In the genomic region with DNA sequence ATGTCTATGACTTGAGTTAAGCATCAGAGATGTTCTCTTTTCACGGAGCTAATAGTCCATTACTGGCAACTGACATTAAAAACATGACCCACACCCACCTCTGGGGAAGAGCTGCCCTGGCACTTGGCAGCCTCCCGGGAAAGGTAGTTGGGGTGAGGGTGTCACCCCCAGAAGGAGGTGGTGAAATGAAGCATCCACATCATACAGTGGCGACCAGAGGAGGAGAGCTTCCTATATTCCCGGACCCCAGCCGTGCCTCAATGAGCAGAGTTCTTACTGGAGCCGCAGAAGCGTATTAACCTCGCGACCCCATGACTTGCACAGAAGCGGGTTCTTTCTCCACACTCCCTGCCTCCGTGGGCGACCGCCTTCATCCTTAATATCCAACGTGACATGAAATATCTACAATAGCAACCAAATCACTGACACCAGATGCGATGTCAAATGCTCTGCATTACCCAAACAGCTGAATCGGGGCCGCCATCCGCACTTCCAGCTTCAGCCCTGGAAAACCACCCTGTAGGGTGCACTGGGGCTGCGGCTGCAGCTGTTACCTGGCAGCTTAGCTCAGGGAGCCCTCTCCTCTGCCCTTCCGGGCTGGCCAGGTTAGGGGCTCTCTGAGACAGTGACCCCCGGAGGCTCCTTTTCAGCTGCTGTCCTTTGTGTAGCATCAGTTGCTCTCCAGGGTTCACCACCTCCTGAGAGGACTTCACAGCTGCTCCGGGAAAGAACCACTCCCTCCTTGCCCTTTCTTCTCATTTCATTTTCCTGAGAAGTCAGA, we compare ENCODE assay signal across 1 cellular context.
TF ChIP-seq lines count a peak whose summit lies in the region.

No MANE protein-coding gene starts in this region.

TF ChIP-seq in SK-N-SH, 30 proteins besides CTCF, POLR2A, EP300 and RAD21:
- TF ChIP-seq USF1 (IDR thresholded peaks at IDR 0.05; ENCODE audit: borderline replicate concordance, low read depth): no peak
- TF ChIP-seq CHD2 (IDR thresholded peaks at IDR 0.05; ENCODE audit: low read length, partially characterized antibody): no peak
- TF ChIP-seq NFIC (IDR thresholded peaks at IDR 0.05; ENCODE audit: borderline replicate concordance): no peak
- TF ChIP-seq TCF12 (IDR thresholded peaks at IDR 0.05): no peak
- TF ChIP-seq, protein P1, sequence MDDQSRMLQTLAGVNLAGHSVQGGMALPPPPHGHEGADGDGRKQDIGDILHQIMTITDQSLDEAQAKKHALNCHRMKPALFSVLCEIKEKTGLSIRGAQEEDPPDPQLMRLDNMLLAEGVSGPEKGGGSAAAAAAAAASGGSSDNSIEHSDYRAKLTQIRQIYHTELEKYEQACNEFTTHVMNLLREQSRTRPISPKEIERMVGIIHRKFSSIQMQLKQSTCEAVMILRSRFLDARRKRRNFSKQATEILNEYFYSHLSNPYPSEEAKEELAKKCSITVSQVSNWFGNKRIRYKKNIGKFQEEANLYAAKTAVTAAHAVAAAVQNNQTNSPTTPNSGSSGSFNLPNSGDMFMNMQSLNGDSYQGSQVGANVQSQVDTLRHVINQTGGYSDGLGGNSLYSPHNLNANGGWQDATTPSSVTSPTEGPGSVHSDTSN (IDR thresholded peaks at IDR 0.05): no peak
- TF ChIP-seq, protein P2, sequence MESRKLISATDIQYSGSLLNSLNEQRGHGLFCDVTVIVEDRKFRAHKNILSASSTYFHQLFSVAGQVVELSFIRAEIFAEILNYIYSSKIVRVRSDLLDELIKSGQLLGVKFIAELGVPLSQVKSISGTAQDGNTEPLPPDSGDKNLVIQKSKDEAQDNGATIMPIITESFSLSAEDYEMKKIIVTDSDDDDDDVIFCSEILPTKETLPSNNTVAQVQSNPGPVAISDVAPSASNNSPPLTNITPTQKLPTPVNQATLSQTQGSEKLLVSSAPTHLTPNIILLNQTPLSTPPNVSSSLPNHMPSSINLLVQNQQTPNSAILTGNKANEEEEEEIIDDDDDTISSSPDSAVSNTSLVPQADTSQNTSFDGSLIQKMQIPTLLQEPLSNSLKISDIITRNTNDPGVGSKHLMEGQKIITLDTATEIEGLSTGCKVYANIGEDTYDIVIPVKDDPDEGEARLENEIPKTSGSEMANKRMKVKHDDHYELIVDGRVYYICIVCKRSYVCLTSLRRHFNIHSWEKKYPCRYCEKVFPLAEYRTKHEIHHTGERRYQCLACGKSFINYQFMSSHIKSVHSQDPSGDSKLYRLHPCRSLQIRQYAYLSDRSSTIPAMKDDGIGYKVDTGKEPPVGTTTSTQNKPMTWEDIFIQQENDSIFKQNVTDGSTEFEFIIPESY (IDR thresholded peaks at IDR 0.05; ENCODE audit: borderline replicate concordance, low read depth): no peak
- no peak for TF ChIP-seq YY1 (IDR thresholded peaks at IDR 0.05; ENCODE audit: low read depth)
- TF ChIP-seq RCOR1 (IDR thresholded peaks at IDR 0.05; ENCODE audit: low read length): no peak
- TF ChIP-seq, protein P3, sequence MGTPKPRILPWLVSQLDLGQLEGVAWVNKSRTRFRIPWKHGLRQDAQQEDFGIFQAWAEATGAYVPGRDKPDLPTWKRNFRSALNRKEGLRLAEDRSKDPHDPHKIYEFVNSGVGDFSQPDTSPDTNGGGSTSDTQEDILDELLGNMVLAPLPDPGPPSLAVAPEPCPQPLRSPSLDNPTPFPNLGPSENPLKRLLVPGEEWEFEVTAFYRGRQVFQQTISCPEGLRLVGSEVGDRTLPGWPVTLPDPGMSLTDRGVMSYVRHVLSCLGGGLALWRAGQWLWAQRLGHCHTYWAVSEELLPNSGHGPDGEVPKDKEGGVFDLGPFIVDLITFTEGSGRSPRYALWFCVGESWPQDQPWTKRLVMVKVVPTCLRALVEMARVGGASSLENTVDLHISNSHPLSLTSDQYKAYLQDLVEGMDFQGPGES (IDR thresholded peaks at IDR 0.05; ENCODE audit: low read depth, low read length): no peak
- TF ChIP-seq MAX (IDR thresholded peaks at IDR 0.05; ENCODE audit: low read depth): no peak
- no peak for TF ChIP-seq FOXM1 (IDR thresholded peaks at IDR 0.05; ENCODE audit: low read depth)
- TF ChIP-seq FOXJ3 (CRISPR knock-in tag; IDR thresholded peaks at IDR 0.05): no peak
- no peak for TF ChIP-seq FOSL2 (IDR thresholded peaks at IDR 0.05; ENCODE audit: borderline replicate concordance, low read depth)
- no peak for TF ChIP-seq ELF1 (IDR thresholded peaks at IDR 0.05)
- TF ChIP-seq EZH2phosphoT487 (IDR thresholded peaks at IDR 0.05; ENCODE audit: borderline replicate concordance, low read depth): no peak
- no peak for TF ChIP-seq TEAD4 (IDR thresholded peaks at IDR 0.05; ENCODE audit: borderline replicate concordance, insufficient read depth)
- no peak for TF ChIP-seq GABPA (IDR thresholded peaks at IDR 0.05; ENCODE audit: low read depth)
- TF ChIP-seq SMC3 (IDR thresholded peaks at IDR 0.05; ENCODE audit: low read depth, low read length): no peak
- no peak for TF ChIP-seq POLR2AphosphoS5 (IDR thresholded peaks at IDR 0.05; ENCODE audit: low read depth, low read length)
- TF ChIP-seq RXRA (IDR thresholded peaks at IDR 0.05; ENCODE audit: borderline replicate concordance, low read depth): no peak
TF ChIP-seq in SK-N-SH: peak in this region for 0.
